In genomic region chr10:59177031-59177861, GRCh38 we compare ENCODE assay signal across 8 cellular contexts. TPM values are rescaled to one million over a fixed set of nuclear protein-coding genes. Genes with fewer than 3 reads are reported as not detected.
DNase-seq lines count a peak whose midpoint lies in the region; ATAC-seq and TF ChIP-seq lines count a peak whose summit lies in the region.

No MANE protein-coding gene starts in this region.

- no peaks in the 10 kb centered on the region for H3K36me3 ChIP-seq in IMR-90 (ENCODE audit: control insufficient read depth, insufficient read depth, low read length)
- no peaks in the 10 kb centered on the region for H3K36me3 ChIP-seq in adrenal gland (replicated peaks in 1 of 2)
- H3K36me3 ChIP-seq in right atrium auricular region, result no peaks in the 10 kb centered on the region
- H3K36me3 ChIP-seq in psoas muscle (ENCODE audit: insufficient read depth in 1 of 2, low read depth in 1 of 2), result no peaks in the 10 kb centered on the region
- H3K36me3 ChIP-seq in Karpas-422 (ENCODE audit: insufficient read depth, low read length), result no peaks in the 10 kb centered on the region

- no peaks in the 10 kb centered on the region for H3K9me1 ChIP-seq in IMR-90 (ENCODE audit: insufficient read depth, low read length)

- H2BK20ac ChIP-seq in IMR-90 (ENCODE audit: low read depth, low read length), result no peak overlapping the region

- CTCF ChIA-PET in IMR-90 (lab: Yijun Ruan, JAX), result interaction anchor here (0.6 kb wide), 1 partner anchor 25 kb away, joined by 3 read pairs; no protein-coding TSS in a partner anchor

- peak; percentile 98 for ATAC-seq in IMR-90 (ENCODE audit: low read depth)
- ATAC-seq in psoas muscle, result peak; percentile 61 to 80 (median 70)
- no peak for ATAC-seq in HG02623 (IDR thresholded peaks at IDR 0.05; ENCODE audit: unreplicated experiment)

- no peak overlapping the region for H2BK5ac ChIP-seq in IMR-90 (ENCODE audit: low read depth, low read length, poor library complexity, severe bottlenecking)

- no peak overlapping the region for H4K8ac ChIP-seq in IMR-90 (ENCODE audit: low read depth in 2 of 2, low read length in 2 of 2)

- no peaks in the 10 kb centered on the region for H3K9me2 ChIP-seq in Karpas-422 (replicated peaks; ENCODE audit: insufficient read depth, low read length)

- H3K14ac ChIP-seq in IMR-90 (replicated peaks; ENCODE audit: low read depth, low read length), result no peak overlapping the region

- H3K23ac ChIP-seq in IMR-90 (ENCODE audit: low read depth, low read length), result no peak overlapping the region

- in situ Hi-C loops in IMR-90 (cut with MboI; ENCODE audit: low sequenced_read_pairs), result loop anchor here (10.0 kb wide), 1 partner anchor 392 kb away; no protein-coding TSS in a partner anchor

- H3K18ac ChIP-seq in IMR-90 (ENCODE audit: low read depth, low read length), result no peak overlapping the region

- no peak overlapping the region for H2AK9ac ChIP-seq in IMR-90 (replicated peaks; ENCODE audit: low read depth, low read length, poor library complexity)

- TF ChIP-seq CTCF in IMR-90 (conservative IDR thresholded peaks at IDR 0.05; ENCODE audit: low read depth, low read length) (no peak), adrenal gland (IDR thresholded peaks at IDR 0.05) (no peak), right atrium auricular region (IDR thresholded peaks at IDR 0.05) (no peak), psoas muscle (IDR thresholded peaks at IDR 0.05) (no peak)

- H2BK120ac ChIP-seq in IMR-90 (ENCODE audit: low read depth, low read length), result no peak overlapping the region

- H3K4ac ChIP-seq in IMR-90 (ENCODE audit: low read depth, low read length), result no peak overlapping the region

- dilution Hi-C loops in IMR-90 (cut with HindIII; ENCODE audit: low sequenced_read_pairs, unreplicated experiment), result no loop called here

- H3K27me3 ChIP-seq in IMR-90 (ENCODE audit: control insufficient read depth, insufficient read depth, low read length) (peaks cover 18% of the 10 kb centered on the region), adrenal gland (no peaks in the 10 kb centered on the region), right atrium auricular region (peaks cover 0 to 8% of the 10 kb centered on the region in 2 donors), psoas muscle (ENCODE audit: insufficient read depth in 3 of 3, low read length in 2 of 3) (peaks cover 0 to 28% (median 2%) of the 10 kb centered on the region in 3 donors), Karpas-422 (ENCODE audit: low read length) (no peaks in the 10 kb centered on the region)

- no peaks in the 10 kb centered on the region for H3K79me2 ChIP-seq in Karpas-422 (ENCODE audit: low read length)

- H3K4me1 ChIP-seq in IMR-90 (ENCODE audit: control insufficient read depth, insufficient read depth, low read length) (no peaks in the 10 kb centered on the region), adrenal gland (replicated peaks in 1 of 2) (peaks cover 0 to 5% of the 10 kb centered on the region in 2 donors), right atrium auricular region (peaks cover 0 to 16% of the 10 kb centered on the region in 2 donors), psoas muscle (no peaks in the 10 kb centered on the region), Karpas-422 (ENCODE audit: low read length) (no peaks in the 10 kb centered on the region)

- H3K9me3 ChIP-seq in IMR-90 (ENCODE audit: control insufficient read depth, insufficient read depth, low read length), result no peaks in the 10 kb centered on the region
- H3K9me3 ChIP-seq in adrenal gland (replicated peaks in 1 of 3), result no peaks in the 10 kb centered on the region
- no peaks in the 10 kb centered on the region for H3K9me3 ChIP-seq in right atrium auricular region
- no peaks in the 10 kb centered on the region for H3K9me3 ChIP-seq in psoas muscle
- no peaks in the 10 kb centered on the region for H3K9me3 ChIP-seq in Karpas-422 (ENCODE audit: low read length)

- H3K9ac ChIP-seq in IMR-90 (ENCODE audit: low read depth, low read length), result no peak overlapping the region
- H3K9ac ChIP-seq in Karpas-422 (ENCODE audit: low read length), result no peak overlapping the region

- H3K4me3 ChIP-seq in IMR-90 (ENCODE audit: insufficient read depth, low read depth, low read length) (no peak overlapping the region), adrenal gland (peak overlapping the region; percentile 4 to 67 (median 44)), right atrium auricular region (peak overlapping the region; percentile 32 to 46), psoas muscle (peak overlapping the region; percentile 58), Karpas-422 (ENCODE audit: low read length) (no peak overlapping the region)

- no peak for TF ChIP-seq RAD21 in IMR-90 (IDR thresholded peaks at IDR 0.05; ENCODE audit: low read length)

- H4K91ac ChIP-seq in IMR-90 (ENCODE audit: insufficient read depth, low read depth, low read length), result no peak overlapping the region

- POLR2A ChIA-PET in IMR-90 (lab: Charles Lee; ENCODE audit: unreplicated experiment), result no interaction called here

- H4K20me1 ChIP-seq in IMR-90 (ENCODE audit: insufficient read depth, low read length), result no peaks in the 10 kb centered on the region
- no peaks in the 10 kb centered on the region for H4K20me1 ChIP-seq in Karpas-422 (ENCODE audit: insufficient read depth, low read depth, low read length)

- H2AFZ ChIP-seq in IMR-90 (replicated peaks; ENCODE audit: low read length, poor library complexity) (no peak overlapping the region), Karpas-422 (ENCODE audit: low read length) (no peak overlapping the region)

- peak; percentile 74 for DNase-seq in COLO668 (lab: John Stamatoyannopoulos, UW; ENCODE audit: unreplicated experiment)
- DNase-seq in IMR-90, result peak; percentile 79
- DNase-seq in adrenal gland, result peak; percentile 54 to 75 (median 65)
- no peak for DNase-seq in right atrium auricular region (ENCODE audit: low spot score)
- DNase-seq in psoas muscle, result peak; percentile 8
- no peak for DNase-seq in Karpas-422
- no peak for DNase-seq in MV-4-11 (lab: John Stamatoyannopoulos, UW)

- H3K79me1 ChIP-seq in IMR-90 (ENCODE audit: low read depth in 1 of 2, low read length in 2 of 2), result no peaks in the 10 kb centered on the region

- intact Hi-C loops in IMR-90 (cut with micrococcal nuclease), result no loop called here
- intact Hi-C loops in adrenal gland (cut with DNase I), result loop anchor here in 1 of 2 donors (10.0 kb wide), 1 partner anchor 222 kb away; no protein-coding TSS in a partner anchor
- intact Hi-C loops in psoas muscle (cut with DNase I), result loop anchor here in 1 of 2 donors (10.0 kb wide), 1 partner anchor 392 kb away; no protein-coding TSS in a partner anchor

- no peak for TF ChIP-seq POLR2A in IMR-90 (IDR thresholded peaks at IDR 0.05; ENCODE audit: low read depth, low read length)
- peak in 1 of 2 donors; percentile 27 for TF ChIP-seq POLR2A in adrenal gland (IDR thresholded peaks at IDR 0.05)

- WGBS in IMR-90 (ENCODE audit: extremely low coverage in 2 of 2, insufficient read length in 1 of 2), 2 experiments, result 5% methylated on average over 17 of the region's 42 CpGs; no CpG with 5 or more reads in 1 of the 2 experiments
- 5 to 8% (median 7%) methylated on average over 20 to 42 of the region's 42 CpGs for WGBS in adrenal gland, 4 donors
- 5 to 10% (median 6%) methylated on average over 20 to 42 of the region's 42 CpGs for WGBS in psoas muscle, 3 donors

- no peak overlapping the region for H2BK15ac ChIP-seq in IMR-90 (ENCODE audit: low read depth, low read length)

- no peak overlapping the region for H4K5ac ChIP-seq in IMR-90 (ENCODE audit: low read depth, low read length)

- no peak overlapping the region for H3K4me2 ChIP-seq in IMR-90 (ENCODE audit: low read depth, low read length)
- no peak overlapping the region for H3K4me2 ChIP-seq in Karpas-422 (ENCODE audit: low read depth, low read length, poor library complexity, severe bottlenecking)

- no peak overlapping the region for H2AK5ac ChIP-seq in IMR-90 (ENCODE audit: low read depth, low read length)

- H3K27ac ChIP-seq in IMR-90 (ENCODE audit: insufficient read depth, low read length) (no peak overlapping the region), adrenal gland (peak overlapping the region in 4 of 5 donors; percentile 54 to 83 (median 68)), right atrium auricular region (no peak overlapping the region), psoas muscle (no peak overlapping the region), Karpas-422 (ENCODE audit: low read length) (no peak overlapping the region)

- no TSS peak for BruUV-seq in IMR-90 (replicated peaks; lab: Mats Ljungman, UMichigan)

- H3K56ac ChIP-seq in IMR-90 (ENCODE audit: extremely low read depth, insufficient read depth, low read length), result no peak overlapping the region

TF ChIP-seq in IMR-90, 13 proteins besides CTCF, POLR2A, EP300 and RAD21:
- TF ChIP-seq FOS (IDR thresholded peaks at IDR 0.05; ENCODE audit: low read depth, low read length) (peak; percentile 41; the same call in 1 of the 2 replicates), BHLHE40 (IDR thresholded peaks at IDR 0.05; ENCODE audit: low read depth, low read length) (no peak)

RNA-seq across cellular contexts. Expression of gene PHYHIPL, which starts 0.8 kb away (rescaled TPM):
- total RNA-seq in IMR-90 (2012; rRNA removed), result not detected in 2 replicates
- not detected in 2 replicates for polyA plus RNA-seq in IMR-90 (2012; rRNA removed)
- not detected in 2 replicates for polyA plus RNA-seq in IMR-90 (2012; cell fraction: cytosol; rRNA removed)
- not detected in 2 replicates for polyA plus RNA-seq in IMR-90 (2012; cell fraction: nucleus; rRNA removed; ENCODE audit: low replicate concordance)
- total RNA-seq in adrenal gland, result 10 to 100 TPM in 7 of 8 donors, 1 to 10 TPM in 1; 6.3 to 59.5 (median 31.3) TPM
- 10 to 100 TPM in 2 of 3 donors, 1 to 10 TPM in 1; 7.2 to 20.0 (median 13.7) TPM for polyA plus RNA-seq in adrenal gland
- total RNA-seq in right atrium auricular region, result under 1 TPM in 1 of 2 donors, not detected in 1; 0.28 TPM
- total RNA-seq in psoas muscle, result under 1 TPM in 2 of 4 donors, not detected in 2; 0.08 to 0.32 TPM
- polyA plus RNA-seq in psoas muscle, result under 1 TPM; 0.04 to 0.18 (median 0.10) TPM
- not detected in 2 replicates for total RNA-seq in Karpas-422 (2014; rRNA removed; shearing (Covaris generic); ENCODE audit: low replicate concordance)

Comparison
In these comparisons a context has a peak if more than half of its experiments do, and no peak if none do; other contexts are left out.
1. DNase-seq: peak in COLO668 (single experiment), IMR-90 (single experiment), adrenal gland (7 of 7) and psoas muscle (2 of 2); none in right atrium auricular region (single experiment), Karpas-422 (single experiment) and MV-4-11 (single experiment).
2. H3K27ac ChIP-seq: peak in adrenal gland (4 of 5); none in IMR-90 (single experiment), right atrium auricular region (0 of 2), psoas muscle (single experiment) and Karpas-422 (single experiment).
3. H3K4me3 ChIP-seq: peak in adrenal gland (4 of 4), right atrium auricular region (2 of 2) and psoas muscle (single experiment); none in IMR-90 (single experiment) and Karpas-422 (single experiment).